Comparison of ENCODE assay signal across 8 cellular contexts in genomic region chr2:219388127-219388844, GRCh38. TPM values are rescaled to one million over a fixed set of nuclear protein-coding genes. Genes with fewer than 3 reads are reported as not detected.
DNase-seq lines count a peak whose midpoint lies in the region; ATAC-seq and TF ChIP-seq lines count a peak whose summit lies in the region.

No MANE protein-coding gene starts in this region.

- H3K79me2 ChIP-seq in OCI-LY3 (ENCODE audit: low read length): peaks cover 16% of the 10 kb centered on the region

- H3K4me3 ChIP-seq in OCI-LY3 (ENCODE audit: low read length) (peak overlapping the region; percentile 78), epithelial cell of esophagus (ENCODE audit: low read length) (peak overlapping the region; percentile 41)

- H4K20me1 ChIP-seq in OCI-LY3 (ENCODE audit: insufficient read depth, low read length): no peaks in the 10 kb centered on the region

- peaks cover 12% of the 10 kb centered on the region for H3K4me1 ChIP-seq in OCI-LY3 (ENCODE audit: low read length)

- ATAC-seq in GM21529 (IDR thresholded peaks at IDR 0.05; ENCODE audit: unreplicated experiment): peak; percentile 83

- DNase-seq in DMS 273 treated with DMSO at 0.1 percent for 48 hours (lab: John Stamatoyannopoulos, UW) (peak; percentile 84), HuH-7.5 (ENCODE audit: low spot score) (peak; percentile 72), activated T-cell treated with anti-CD3 and anti-CD28 coated beads for 24 hours (ENCODE audit: low read depth) (peak; percentile 98), epithelial cell of esophagus (ENCODE audit: low read depth) (peak; percentile 98), mucosa of gallbladder (ENCODE audit: low spot score) (peak; percentile 98)
- peak; percentile 95 to 99 for DNase-seq in stimulated activated CD8-positive, alpha-beta memory T cell treated with anti-CD3 and anti-CD28 coated beads, Interleukin-4, amount 100 ng/mL, for 1 hour (ENCODE audit: low read depth in 2 of 2, low spot score in 1 of 2)

- peak overlapping the region; percentile 99 for H2AFZ ChIP-seq in OCI-LY3 (ENCODE audit: low read depth, low read length)

- TF ChIP-seq CTCF in OCI-LY3 (IDR thresholded peaks at IDR 0.05; ENCODE audit: low read depth, low read length) (peak; percentile 38), epithelial cell of esophagus (IDR thresholded peaks at IDR 0.05; ENCODE audit: insufficient read depth, low read depth, low read length, missing control alignments) (peak; percentile 8)

- H3K27ac ChIP-seq in OCI-LY3 (ENCODE audit: low read length): peak overlapping the region; percentile 15; the same call in 1 of the 2 replicates

- H3K9me3 ChIP-seq in OCI-LY3 (ENCODE audit: insufficient read depth, low read length): no peaks in the 10 kb centered on the region

- H3K4me2 ChIP-seq in OCI-LY3 (ENCODE audit: low read length): peak overlapping the region; percentile 97

- H3K27me3 ChIP-seq in OCI-LY3 (ENCODE audit: low read depth, low read length): no peaks in the 10 kb centered on the region

- H3K9ac ChIP-seq in OCI-LY3 (ENCODE audit: low read length): peak overlapping the region; percentile 70

- peaks cover 21% of the 10 kb centered on the region for H3K36me3 ChIP-seq in OCI-LY3 (replicated peaks; ENCODE audit: low read depth, low read length)

RNA-seq across cellular contexts. Expression of gene DNPEP, which starts 0.6 kb away (rescaled TPM):
- 58.5 TPM for total RNA-seq in mucosa of gallbladder

RNA-seq across cellular contexts. Expression of gene DES, which starts 29.9 kb away (rescaled TPM):
- 3,602 TPM for total RNA-seq in mucosa of gallbladder

RNA-seq across cellular contexts. Expression of gene SPEG, which starts 46.4 kb away (rescaled TPM):
- total RNA-seq in mucosa of gallbladder: 80.5 TPM

RNA-seq across cellular contexts. Expression of gene RESP18, which starts 55.7 kb away (rescaled TPM):
- not detected for total RNA-seq in mucosa of gallbladder

Comparison
In these comparisons a context has a peak if more than half of its experiments do, and no peak if none do; other contexts are left out.
1. Peak in every context shown above with its lines: DNase-seq, ATAC-seq, H3K4me3 ChIP-seq and H3K27ac ChIP-seq.